1 cellular context compared by ENCODE assay signal in genomic region chr9:105205787-105206511, GRCh38.
TF ChIP-seq lines count a peak whose summit lies in the region.

No MANE protein-coding gene starts in this region.

TF ChIP-seq in GM23338, 12 proteins besides CTCF, POLR2A, EP300 and RAD21 (continued from another document):
- no peak for TF ChIP-seq ZNF462 (CRISPR knock-in tag; IDR thresholded peaks at IDR 0.05)
